8 cellular contexts compared by ENCODE assay signal in the genomic region with DNA sequence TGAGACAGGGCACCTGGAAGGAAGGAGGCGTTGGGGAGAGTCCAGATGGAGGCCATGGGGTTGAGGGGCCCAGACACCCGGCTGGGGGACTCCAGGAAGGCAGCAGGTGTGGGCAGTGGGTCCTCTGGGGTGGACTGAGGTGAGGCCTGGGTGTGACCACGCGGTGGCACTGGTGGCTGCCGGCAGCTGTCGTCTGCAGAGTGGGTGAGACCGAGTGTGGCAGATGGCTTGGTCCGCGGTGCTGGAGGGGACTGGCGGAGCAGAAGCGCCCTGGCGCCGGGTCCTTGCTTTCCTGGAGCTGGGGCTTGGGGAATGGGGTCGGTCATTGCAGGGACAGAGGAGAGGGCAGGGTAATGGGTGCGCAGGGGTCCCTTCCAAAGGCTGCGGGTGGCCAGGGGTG. TPM values are rescaled to one million over a fixed set of nuclear protein-coding genes. Genes with fewer than 3 reads are reported as not detected.
DNase-seq lines count a peak whose midpoint lies in the region; ATAC-seq and TF ChIP-seq lines count a peak whose summit lies in the region.

No MANE protein-coding gene starts in this region.

- H3K9ac ChIP-seq in PC-3 (ENCODE audit: low read length) (no peak overlapping the region), smooth muscle cell (ENCODE audit: low read depth) (no peak overlapping the region)

- H3K9me3 ChIP-seq in PC-3 (ENCODE audit: low read length) (no peaks in the 10 kb centered on the region), smooth muscle cell (replicated peaks; ENCODE audit: low read depth) (no peaks in the 10 kb centered on the region)

- H3K79me2 ChIP-seq in PC-3 (ENCODE audit: low read length): peaks cover 71% of the 10 kb centered on the region
- H3K79me2 ChIP-seq in smooth muscle cell (ENCODE audit: low read depth): no peaks in the 10 kb centered on the region

- no peak overlapping the region for H2AFZ ChIP-seq in PC-3 (ENCODE audit: low read length)
- no peak overlapping the region for H2AFZ ChIP-seq in smooth muscle cell (ENCODE audit: low read depth)

- no peaks in the 10 kb centered on the region for H3K4me1 ChIP-seq in PC-3 (ENCODE audit: insufficient read depth, low read length)
- H3K4me1 ChIP-seq in smooth muscle cell (ENCODE audit: low read depth): peaks cover 7% of the 10 kb centered on the region

- H3K27me3 ChIP-seq in PC-3 (ENCODE audit: low read length) (no peaks in the 10 kb centered on the region), smooth muscle cell (ENCODE audit: low read depth) (peaks cover 11% of the 10 kb centered on the region)

- H4K20me1 ChIP-seq in PC-3 (ENCODE audit: low read length) (peaks cover 52% of the 10 kb centered on the region), smooth muscle cell (ENCODE audit: low read depth) (peaks cover 60% of the 10 kb centered on the region)

- CTCF ChIA-PET in PC-3 (lab: Charles Lee): no interaction called here

- H3K9me2 ChIP-seq in PC-3 (replicated peaks; ENCODE audit: low read length): no peaks in the 10 kb centered on the region

- BruUV-seq in PC-3 (replicated peaks; lab: Mats Ljungman, UMichigan): no TSS peak

- H3K27ac ChIP-seq in PC-3 (ENCODE audit: low read length): no peak overlapping the region
- H3K27ac ChIP-seq in smooth muscle cell (ENCODE audit: low read depth): no peak overlapping the region

- no peak overlapping the region for H3K4me2 ChIP-seq in PC-3 (ENCODE audit: low read length)
- H3K4me2 ChIP-seq in smooth muscle cell: peak overlapping the region; percentile 96

- no peak overlapping the region for H3K4me3 ChIP-seq in PC-3 (ENCODE audit: low read length)
- H3K4me3 ChIP-seq in smooth muscle cell: peak overlapping the region; percentile 59

- TF ChIP-seq CTCF in PC-3 (conservative IDR thresholded peaks at IDR 0.05; ENCODE audit: low read depth, low read length) (no peak), smooth muscle cell (IDR thresholded peaks at IDR 0.05; ENCODE audit: borderline replicate concordance, insufficient read depth, poor library complexity, severe bottlenecking) (no peak)

- H3K36me3 ChIP-seq in PC-3 (ENCODE audit: low read depth, low read length): peaks cover 56% of the 10 kb centered on the region
- no peaks in the 10 kb centered on the region for H3K36me3 ChIP-seq in smooth muscle cell (ENCODE audit: low read depth)

- ATAC-seq in Right ventricle myocardium inferior: peak; percentile 67
- peak; percentile 26; the same call in 1 of the 2 replicates for ATAC-seq in PC-3
- ATAC-seq in Right ventricle myocardium superior (ENCODE audit: poor library complexity): peak; percentile 76
- no peak for ATAC-seq in HG03442 (IDR thresholded peaks at IDR 0.05; ENCODE audit: unreplicated experiment)
- ATAC-seq in HG03108 (IDR thresholded peaks at IDR 0.05; ENCODE audit: unreplicated experiment): no peak

- POLR2A ChIA-PET in PC-3 (lab: Charles Lee; ENCODE audit: unreplicated experiment): no interaction called here

- H3F3A ChIP-seq in PC-3 (ENCODE audit: low read length, unreplicated experiment): no peaks in the 10 kb centered on the region
- H3F3A ChIP-seq in smooth muscle cell (ENCODE audit: low read depth): no peaks in the 10 kb centered on the region

- WGBS in smooth muscle cell (ENCODE audit: low lambda C conversion rate): 49% methylated on average over 14 of the region's 16 CpGs

- DNase-seq in Right ventricle myocardium inferior (ENCODE audit: missing footprints) (no peak), cardiac septum (ENCODE audit: low spot score) (no peak), PC-3 (no peak), Right ventricle myocardium superior (no peak), smooth muscle cell (lab: John Stamatoyannopoulos, UW; ENCODE audit: unreplicated experiment) (no peak)
- no peak for DNase-seq in activated CD8-positive, alpha-beta memory T cell treated with anti-CD3 and anti-CD28 coated beads for 24 hours

- intact Hi-C loops in Right ventricle myocardium inferior (cut with DNase I): no loop called here
- intact Hi-C loops in cardiac septum (cut with DNase I): loop anchor here (2.0 kb wide), 1 partner anchor 30 kb away; no protein-coding TSS in a partner anchor
- intact Hi-C loops in PC-3 (cut with micrococcal nuclease): no loop called here
- intact Hi-C loops in Right ventricle myocardium superior (cut with DNase I): no loop called here

RNA-seq across cellular contexts. Expression of a gene that starts 12.5 kb away (rescaled TPM):
- 14.1 TPM for total RNA-seq in Right ventricle myocardium inferior
- total RNA-seq in cardiac septum: 27.0 TPM
- total RNA-seq in PC-3 (2014; rRNA removed): 273 and 377 TPM in 2 replicates
- 12.8 TPM for total RNA-seq in Right ventricle myocardium superior
- 24.7 and 28.9 TPM in 2 replicates for total RNA-seq in smooth muscle cell
- polyA plus RNA-seq in smooth muscle cell: 17.5 and 31.0 TPM in 2 replicates

RNA-seq across cellular contexts. Expression of a gene that starts 19.1 kb away (rescaled TPM):
- 19.2 TPM for total RNA-seq in Right ventricle myocardium inferior
- total RNA-seq in cardiac septum: 18.2 TPM
- total RNA-seq in PC-3 (2014; rRNA removed): 749 and 758 TPM in 2 replicates
- total RNA-seq in Right ventricle myocardium superior: 13.3 TPM
- 49.1 and 109 TPM in 2 replicates for total RNA-seq in smooth muscle cell
- 147 and 148 TPM in 2 replicates for polyA plus RNA-seq in smooth muscle cell

RNA-seq across cellular contexts. Expression of a gene that starts 32.5 kb away (rescaled TPM):
- total RNA-seq in Right ventricle myocardium inferior (36.7 TPM), cardiac septum (56.5 TPM), PC-3 (2014; rRNA removed) (233 and 379 TPM in 2 replicates), Right ventricle myocardium superior (27.4 TPM), smooth muscle cell (33.8 and 57.0 TPM in 2 replicates)
- polyA plus RNA-seq in smooth muscle cell: 72.0 and 82.1 TPM in 2 replicates

RNA-seq across cellular contexts. Expression of a gene that starts 41.7 kb away (rescaled TPM):
- total RNA-seq in Right ventricle myocardium inferior (not detected), cardiac septum (not detected), PC-3 (2014; rRNA removed) (147 and 171 TPM in 2 replicates), Right ventricle myocardium superior (not detected), smooth muscle cell (0.81 and 4.3 TPM in 2 replicates)
- 1.6 and 1.9 TPM in 2 replicates for polyA plus RNA-seq in smooth muscle cell

RNA-seq across cellular contexts. Expression of a gene that starts 50.5 kb away (rescaled TPM):
- total RNA-seq in Right ventricle myocardium inferior: 174 TPM
- 50.1 TPM for total RNA-seq in cardiac septum
- total RNA-seq in PC-3 (2014; rRNA removed): 0.47 and 1.1 TPM in 2 replicates
- total RNA-seq in Right ventricle myocardium superior: 170 TPM
- 0.22 TPM in 1 of 2 replicates, not detected in the other for total RNA-seq in smooth muscle cell
- 2.6 and 3.1 TPM in 2 replicates for polyA plus RNA-seq in smooth muscle cell

Comparison
In these comparisons a context has a peak if more than half of its experiments do, and no peak if none do; other contexts are left out.
1. ATAC-seq: peak in Right ventricle myocardium inferior (single experiment), PC-3 (single experiment) and Right ventricle myocardium superior (single experiment); none in HG03442 (single experiment) and HG03108 (single experiment).